2 cellular contexts compared by ENCODE assay signal in the genomic region with DNA sequence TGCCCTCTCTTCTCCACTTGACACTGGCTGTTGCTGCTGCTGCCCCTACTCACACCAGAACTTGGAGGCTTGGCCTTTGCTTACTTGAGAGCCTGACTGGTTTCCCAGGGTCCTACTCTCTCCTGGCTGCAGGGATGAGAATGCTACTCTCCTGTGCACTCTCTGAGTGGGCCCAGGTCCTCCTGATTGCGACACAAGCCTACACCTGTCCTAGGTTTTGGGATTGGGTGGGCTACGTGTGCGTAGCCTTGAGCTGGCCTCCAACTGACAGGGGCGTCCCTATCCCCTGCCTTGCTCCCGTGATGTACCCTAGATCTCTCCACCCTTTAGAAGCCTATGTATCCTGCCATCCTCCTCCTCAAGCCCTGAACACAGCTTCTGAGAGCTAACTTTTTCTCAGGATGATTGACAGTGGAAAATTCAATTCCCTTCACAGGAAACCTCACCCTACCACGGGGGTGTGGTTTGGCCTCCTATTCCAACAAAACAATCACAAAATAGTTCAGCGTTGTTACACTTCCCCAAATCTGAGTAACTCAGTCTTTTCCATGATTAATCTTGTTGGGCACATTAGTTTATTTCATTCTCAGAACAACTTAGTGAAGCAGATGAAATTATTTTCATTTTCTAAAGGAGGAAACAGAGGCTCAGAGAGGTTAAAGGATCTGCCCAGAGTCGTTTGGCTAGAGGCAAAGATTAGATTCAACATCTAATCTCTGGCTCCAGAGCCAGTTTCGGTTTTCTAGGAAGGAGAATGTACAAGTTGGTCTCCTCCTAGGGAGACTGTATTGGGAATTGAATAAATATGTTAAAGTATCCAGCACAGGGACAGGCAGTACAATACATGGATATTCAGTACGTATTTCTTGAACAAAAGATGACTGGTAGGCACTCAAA.
TF ChIP-seq lines count a peak whose summit lies in the region.

No MANE protein-coding gene starts in this region.

TF ChIP-seq in HEK293, 187 proteins besides CTCF, POLR2A, EP300 and RAD21:
- no peak for TF ChIP-seq ZNF624 (tag by site-specific recombination; IDR thresholded peaks at IDR 0.05)
- no peak for TF ChIP-seq TSHZ1 (tag by site-specific recombination; IDR thresholded peaks at IDR 0.05; ENCODE audit: borderline replicate concordance)
- no peak for TF ChIP-seq ZNF354C (tag by site-specific recombination; IDR thresholded peaks at IDR 0.05; ENCODE audit: borderline replicate concordance, low read depth)
- TF ChIP-seq, protein P1, sequence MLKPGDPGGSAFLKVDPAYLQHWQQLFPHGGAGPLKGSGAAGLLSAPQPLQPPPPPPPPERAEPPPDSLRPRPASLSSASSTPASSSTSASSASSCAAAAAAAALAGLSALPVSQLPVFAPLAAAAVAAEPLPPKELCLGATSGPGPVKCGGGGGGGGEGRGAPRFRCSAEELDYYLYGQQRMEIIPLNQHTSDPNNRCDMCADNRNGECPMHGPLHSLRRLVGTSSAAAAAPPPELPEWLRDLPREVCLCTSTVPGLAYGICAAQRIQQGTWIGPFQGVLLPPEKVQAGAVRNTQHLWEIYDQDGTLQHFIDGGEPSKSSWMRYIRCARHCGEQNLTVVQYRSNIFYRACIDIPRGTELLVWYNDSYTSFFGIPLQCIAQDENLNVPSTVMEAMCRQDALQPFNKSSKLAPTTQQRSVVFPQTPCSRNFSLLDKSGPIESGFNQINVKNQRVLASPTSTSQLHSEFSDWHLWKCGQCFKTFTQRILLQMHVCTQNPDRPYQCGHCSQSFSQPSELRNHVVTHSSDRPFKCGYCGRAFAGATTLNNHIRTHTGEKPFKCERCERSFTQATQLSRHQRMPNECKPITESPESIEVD (tag by site-specific recombination; IDR thresholded peaks at IDR 0.05), result 0 out of 2 replicates have a peak, but pooled peaks have one; percentile 25
- TF ChIP-seq GLI2 (tag by site-specific recombination; IDR thresholded peaks at IDR 0.05; ENCODE audit: borderline replicate concordance, low read depth), result no peak

TF ChIP-seq in K562, 482 proteins besides CTCF, POLR2A, EP300 and RAD21 (continued from another document and continues in another):
- TF ChIP-seq HDAC3 (IDR thresholded peaks at IDR 0.05; ENCODE audit: borderline replicate concordance, partially characterized antibody) (no peak), DDX20 (tag; IDR thresholded peaks at IDR 0.05; ENCODE audit: low read depth) (no peak), PBX2 (CRISPR knock-in tag; IDR thresholded peaks at IDR 0.05; ENCODE audit: low read depth) (peak; percentile 74), PBX2 (tag; conservative IDR thresholded peaks at IDR 0.05; ENCODE audit: low read depth) (peak; percentile 77), SRSF9 (IDR thresholded peaks at IDR 0.05; ENCODE audit: borderline replicate concordance, low read depth, low read length) (no peak), CBX1 (IDR thresholded peaks at IDR 0.05; ENCODE audit: low read depth) (no peak), ZFPM2 (CRISPR knock-in tag; IDR thresholded peaks at IDR 0.05) (no peak), GABPB1 (CRISPR knock-in tag; IDR thresholded peaks at IDR 0.05) (no peak), ZNF778 (CRISPR knock-in tag; IDR thresholded peaks at IDR 0.05) (no peak), NR1H2 (CRISPR knock-in tag; IDR thresholded peaks at IDR 0.05) (no peak), ZNF561 (CRISPR knock-in tag; conservative IDR thresholded peaks at IDR 0.05) (no peak), CEBPG (CRISPR knock-in tag; IDR thresholded peaks at IDR 0.05) (no peak), CEBPG (tag; conservative IDR thresholded peaks at IDR 0.05 in 1 of 2, IDR thresholded peaks at IDR 0.05 in 1 of 2) (peak in 1 of 2 experiments; percentile 26; a peak in 1 of 4 replicates), CBFA2T3 (IDR thresholded peaks at IDR 0.05) (peak; percentile 13; the same call in 1 of the 2 replicates), HDAC2 (IDR thresholded peaks at IDR 0.05) (no peak), CEBPB (tag; IDR thresholded peaks at IDR 0.05) (peak; percentile 74), RNF219 (CRISPR knock-in tag; IDR thresholded peaks at IDR 0.05) (no peak), ZNF584 (CRISPR knock-in tag; IDR thresholded peaks at IDR 0.05; ENCODE audit: low read depth) (no peak), ARID1B (IDR thresholded peaks at IDR 0.05) (peak; percentile 49), PKNOX1 (IDR thresholded peaks at IDR 0.05) (peak; percentile 97), ELF2 (CRISPR knock-in tag; IDR thresholded peaks at IDR 0.05) (no peak), MEIS2 (IDR thresholded peaks at IDR 0.05; ENCODE audit: partially characterized antibody) (peak; percentile 29), CBX8 (IDR thresholded peaks at IDR 0.05; ENCODE audit: borderline replicate concordance, extremely low read depth, low read depth, low read length, poor library complexity, severe bottlenecking) (no peak), CTBP1 (IDR thresholded peaks at IDR 0.05; ENCODE audit: borderline replicate concordance) (no peak), FOXJ3 (CRISPR knock-in tag; IDR thresholded peaks at IDR 0.05) (no peak), ZNF79 (CRISPR knock-in tag; IDR thresholded peaks at IDR 0.05; ENCODE audit: low read depth) (peak; percentile 84; the same call in 1 of the 2 replicates), CXXC5 (CRISPR knock-in tag; IDR thresholded peaks at IDR 0.05) (peak; percentile 32; the same call in 1 of the 2 replicates), RBM25 (IDR thresholded peaks at IDR 0.05; ENCODE audit: low read depth, low read length, severe bottlenecking) (no peak), SMAD2 (IDR thresholded peaks at IDR 0.05; ENCODE audit: low read depth, low read length) (no peak), GTF2A2 (tag; IDR thresholded peaks at IDR 0.05) (no peak), NR2C2 (CRISPR knock-in tag; IDR thresholded peaks at IDR 0.05) (no peak), NR2C2 (tag; IDR thresholded peaks at IDR 0.05) (peak; percentile 42; the same call in 1 of the 2 replicates), SMAD4 (CRISPR knock-in tag; conservative IDR thresholded peaks at IDR 0.05) (0 out of 2 replicates have a peak, but pooled peaks have one; percentile 23), POLR2AphosphoS2 (IDR thresholded peaks at IDR 0.05; ENCODE audit: low read length) (no peak), JUND (IDR thresholded peaks at IDR 0.05; ENCODE audit: borderline replicate concordance, low read depth, low read length) (no peak), JUND (tag; IDR thresholded peaks at IDR 0.05; ENCODE audit: borderline replicate concordance, low read depth, low read length) (peak; percentile 30; the same call in 1 of the 3 replicates), HDAC1 (IDR thresholded peaks at IDR 0.05) (no peak), ELK1 (CRISPR knock-in tag; IDR thresholded peaks at IDR 0.05) (no peak), SPI1 (IDR thresholded peaks at IDR 0.05; ENCODE audit: borderline replicate concordance, low read depth, low read length) (peak; percentile 21; the same call in 1 of the 2 replicates), ZNF316 (IDR thresholded peaks at IDR 0.05) (no peak), CGGBP1 (CRISPR knock-in tag; IDR thresholded peaks at IDR 0.05) (no peak), ZNF121 (CRISPR knock-in tag; conservative IDR thresholded peaks at IDR 0.05) (no peak), ADNP (tag; IDR thresholded peaks at IDR 0.05) (no peak), ZNF766 (CRISPR knock-in tag; conservative IDR thresholded peaks at IDR 0.05) (peak; percentile 95), UBTF (IDR thresholded peaks at IDR 0.05; ENCODE audit: borderline replicate concordance in 1 of 2, low read depth in 2 of 2, low read length in 2 of 2) (no peak), BRF1 (IDR thresholded peaks at IDR 0.05; ENCODE audit: borderline replicate concordance, extremely low read depth, insufficient read length) (no peak)
- TF ChIP-seq, protein P2, sequence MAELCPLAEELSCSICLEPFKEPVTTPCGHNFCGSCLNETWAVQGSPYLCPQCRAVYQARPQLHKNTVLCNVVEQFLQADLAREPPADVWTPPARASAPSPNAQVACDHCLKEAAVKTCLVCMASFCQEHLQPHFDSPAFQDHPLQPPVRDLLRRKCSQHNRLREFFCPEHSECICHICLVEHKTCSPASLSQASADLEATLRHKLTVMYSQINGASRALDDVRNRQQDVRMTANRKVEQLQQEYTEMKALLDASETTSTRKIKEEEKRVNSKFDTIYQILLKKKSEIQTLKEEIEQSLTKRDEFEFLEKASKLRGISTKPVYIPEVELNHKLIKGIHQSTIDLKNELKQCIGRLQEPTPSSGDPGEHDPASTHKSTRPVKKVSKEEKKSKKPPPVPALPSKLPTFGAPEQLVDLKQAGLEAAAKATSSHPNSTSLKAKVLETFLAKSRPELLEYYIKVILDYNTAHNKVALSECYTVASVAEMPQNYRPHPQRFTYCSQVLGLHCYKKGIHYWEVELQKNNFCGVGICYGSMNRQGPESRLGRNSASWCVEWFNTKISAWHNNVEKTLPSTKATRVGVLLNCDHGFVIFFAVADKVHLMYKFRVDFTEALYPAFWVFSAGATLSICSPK (IDR thresholded peaks at IDR 0.05; ENCODE audit: borderline replicate concordance), result no peak
- TF ChIP-seq, protein P3, sequence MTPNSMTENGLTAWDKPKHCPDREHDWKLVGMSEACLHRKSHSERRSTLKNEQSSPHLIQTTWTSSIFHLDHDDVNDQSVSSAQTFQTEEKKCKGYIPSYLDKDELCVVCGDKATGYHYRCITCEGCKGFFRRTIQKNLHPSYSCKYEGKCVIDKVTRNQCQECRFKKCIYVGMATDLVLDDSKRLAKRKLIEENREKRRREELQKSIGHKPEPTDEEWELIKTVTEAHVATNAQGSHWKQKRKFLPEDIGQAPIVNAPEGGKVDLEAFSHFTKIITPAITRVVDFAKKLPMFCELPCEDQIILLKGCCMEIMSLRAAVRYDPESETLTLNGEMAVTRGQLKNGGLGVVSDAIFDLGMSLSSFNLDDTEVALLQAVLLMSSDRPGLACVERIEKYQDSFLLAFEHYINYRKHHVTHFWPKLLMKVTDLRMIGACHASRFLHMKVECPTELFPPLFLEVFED (CRISPR knock-in tag; conservative IDR thresholded peaks at IDR 0.05), result no peak
